17 cellular contexts compared by ENCODE assay signal in the genomic region with DNA sequence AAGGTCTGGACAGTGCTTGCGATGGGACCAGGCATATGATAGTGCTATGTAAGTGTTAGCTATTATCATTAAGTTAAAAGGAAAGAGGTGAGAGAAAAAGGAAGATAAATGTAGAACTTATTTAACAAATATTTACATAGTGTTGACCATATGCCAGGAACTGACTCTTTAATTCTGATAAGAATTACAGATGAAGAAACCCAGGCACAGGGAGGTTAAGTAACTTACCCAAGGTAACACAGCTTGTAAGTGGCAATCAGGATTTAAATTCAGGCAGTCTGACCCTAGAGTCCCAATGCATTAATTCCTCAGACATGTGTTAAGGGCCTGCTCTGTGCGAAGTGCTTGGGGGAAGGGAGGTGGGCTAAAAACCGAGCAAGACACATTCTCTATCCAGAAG. TPM values are rescaled to one million over a fixed set of nuclear protein-coding genes. Genes with fewer than 3 reads are reported as not detected.
A peak's percentile ranks its signal among the peaks of the same experiment; 100 is the strongest.
DNase-seq lines count a peak whose midpoint lies in the region; ATAC-seq and TF ChIP-seq lines count a peak whose summit lies in the region.
"Had no signal": no experiment of that assay in that cellular context is flagged by ENCODE, and none has a peak within 500 bp of the region (broad histone marks: within the 10 kb centered on the region; RNA-seq: fewer than 3 reads in every experiment).

No MANE protein-coding gene starts in this region.

- TF ChIP-seq EP300 in transverse colon (IDR thresholded peaks at IDR 0.05; ENCODE audit: low read depth) (no peak), suprapubic skin (IDR thresholded peaks at IDR 0.05) (no peak)

- no peak overlapping the region for H3K4me3 ChIP-seq in PC-3 (ENCODE audit: low read length)
- no peak overlapping the region for H3K4me3 ChIP-seq in colonic mucosa
- no peak overlapping the region for H3K4me3 ChIP-seq in transverse colon
- H3K4me3 ChIP-seq in coronary artery: no peak overlapping the region
- no peak overlapping the region for H3K4me3 ChIP-seq in A673 (ENCODE audit: low read depth, low read length, poor library complexity, severe bottlenecking)
- no peak overlapping the region for H3K4me3 ChIP-seq in suprapubic skin

- POLR2A ChIA-PET in PC-3 (lab: Charles Lee; ENCODE audit: unreplicated experiment): no interaction called here
- POLR2A ChIA-PET in A673 (lab: Charles Lee; ENCODE audit: low non-redundant PET): no interaction called here

- peaks cover 12% of the 10 kb centered on the region for H3F3A ChIP-seq in PC-3 (ENCODE audit: low read length, unreplicated experiment)

- H2AFZ ChIP-seq in PC-3 (ENCODE audit: low read length): peak overlapping the region; percentile 55; the same call in 1 of the 2 replicates

- intact Hi-C loops in PC-3 (cut with micrococcal nuclease) (no loop called here), colonic mucosa (cut with DNase I) (no loop called here), transverse colon (cut with DNase I; ENCODE audit: low total_unique reads) (no loop called here), A673 (cut with micrococcal nuclease; ENCODE audit: unreplicated experiment) (no loop called here)

- H3K27ac ChIP-seq in C4-2B (peak overlapping the region; percentile 84), PC-3 (ENCODE audit: low read length) (peak overlapping the region; percentile 91), colonic mucosa (peak overlapping the region; percentile 77), transverse colon (peak overlapping the region; percentile 60 to 79 (median 71)), coronary artery (no peak overlapping the region), A673 (ENCODE audit: low read depth, low read length, poor library complexity, severe bottlenecking) (no peak overlapping the region), suprapubic skin (no peak overlapping the region)

- peak; percentile 5; the same call in 1 of the 2 replicates for ATAC-seq in PC-3
- ATAC-seq: HCT116 had no signal

- H3K36me3 ChIP-seq in PC-3 (ENCODE audit: low read depth, low read length): 0 out of 2 replicates have a peak, but pooled peaks cover 2% of the 10 kb centered on the region
- H3K36me3 ChIP-seq in colonic mucosa: no peaks in the 10 kb centered on the region
- no peaks in the 10 kb centered on the region for H3K36me3 ChIP-seq in transverse colon
- no peaks in the 10 kb centered on the region for H3K36me3 ChIP-seq in A673 (ENCODE audit: insufficient read depth, low read length, poor library complexity, severe bottlenecking)
- no peaks in the 10 kb centered on the region for H3K36me3 ChIP-seq in suprapubic skin

- CTCF ChIA-PET in PC-3 (lab: Charles Lee): no interaction called here
- CTCF ChIA-PET in A673 (lab: Charles Lee): no interaction called here

- DNase-seq in PC-3 (no peak), colonic mucosa (no peak), transverse colon (no peak), coronary artery (ENCODE audit: low spot score) (no peak), A673 (ENCODE audit: low spot score) (no peak), suprapubic skin (ENCODE audit: low spot score in 2 of 2) (no peak)
- DNase-seq: 8988T; C1 segment of cervical spinal cord; CD4-positive, alpha-beta memory T cell; GF-D8; IMR-90; KG1 had no signal

- H3K79me2 ChIP-seq in PC-3 (ENCODE audit: low read length): no peaks in the 10 kb centered on the region

- TF ChIP-seq POLR2A in transverse colon (IDR thresholded peaks at IDR 0.05) (no peak), suprapubic skin (IDR thresholded peaks at IDR 0.05) (no peak)

- TF ChIP-seq CTCF in C4-2B (conservative IDR thresholded peaks at IDR 0.05) (no peak), PC-3 (conservative IDR thresholded peaks at IDR 0.05; ENCODE audit: low read depth, low read length) (no peak), colonic mucosa (IDR thresholded peaks at IDR 0.05) (no peak), transverse colon (IDR thresholded peaks at IDR 0.05) (no peak), coronary artery (IDR thresholded peaks at IDR 0.05) (no peak), A673 (conservative IDR thresholded peaks at IDR 0.05; ENCODE audit: low read depth, low read length) (no peak), suprapubic skin (IDR thresholded peaks at IDR 0.05) (no peak)

- H3K4me2 ChIP-seq in PC-3 (ENCODE audit: low read length): peak overlapping the region; percentile 58

- BruUV-seq in PC-3 (replicated peaks; lab: Mats Ljungman, UMichigan) (no TSS peak), A673 (replicated peaks; lab: Mats Ljungman, UMichigan) (no TSS peak)

- H3K4me1 ChIP-seq in PC-3 (ENCODE audit: insufficient read depth, low read length): peaks cover 27% of the 10 kb centered on the region
- H3K4me1 ChIP-seq in colonic mucosa: peaks cover 10% of the 10 kb centered on the region
- H3K4me1 ChIP-seq in transverse colon: peaks cover 0 to 33% (median 18%) of the 10 kb centered on the region in 4 donors
- H3K4me1 ChIP-seq in A673 (ENCODE audit: insufficient read depth, low read length, poor library complexity, severe bottlenecking): no peaks in the 10 kb centered on the region
- no peaks in the 10 kb centered on the region for H3K4me1 ChIP-seq in suprapubic skin

- H3K9me2 ChIP-seq in PC-3 (replicated peaks; ENCODE audit: low read length): no peaks in the 10 kb centered on the region

- no peaks in the 10 kb centered on the region for H3K27me3 ChIP-seq in PC-3 (ENCODE audit: low read length)
- H3K27me3 ChIP-seq in colonic mucosa: no peaks in the 10 kb centered on the region
- H3K27me3 ChIP-seq in transverse colon: no peaks in the 10 kb centered on the region
- H3K27me3 ChIP-seq in A673 (replicated peaks; ENCODE audit: insufficient read depth, low read depth, low read length, poor library complexity): no peaks in the 10 kb centered on the region
- H3K27me3 ChIP-seq in suprapubic skin: peaks cover 3% of the 10 kb centered on the region

- WGBS in transverse colon (ENCODE audit: low coverage in 1 of 2), 2 donors: 76 to 81% methylated on average over 3 of the region's 3 CpGs
- WGBS in suprapubic skin: 88% methylated on average over 3 of the region's 3 CpGs

- in situ Hi-C loops in transverse colon (cut with MboI; ENCODE audit: low pct_ligation_motif_present in 1 of 4, low pct_unique_long_range_greater_than_20kb in 1 of 4, low sequenced_read_pairs in 3 of 4): no loop called here

- H3K9ac ChIP-seq in PC-3 (ENCODE audit: low read length): peak overlapping the region; percentile 55
- H3K9ac ChIP-seq in colonic mucosa (ENCODE audit: low read depth in 2 of 2, low read length in 2 of 2): peak overlapping the region in 1 of 2 donors; percentile 23

- H4K20me1 ChIP-seq in PC-3 (ENCODE audit: low read length): no peaks in the 10 kb centered on the region

- 0 out of 2 replicates have a peak, but pooled peaks cover 7% of the 10 kb centered on the region for H3K9me3 ChIP-seq in PC-3 (ENCODE audit: low read length)
- H3K9me3 ChIP-seq in colonic mucosa: no peaks in the 10 kb centered on the region
- H3K9me3 ChIP-seq in transverse colon: no peaks in the 10 kb centered on the region
- H3K9me3 ChIP-seq in A673 (ENCODE audit: low read depth, low read length, poor library complexity, severe bottlenecking): no peaks in the 10 kb centered on the region
- no peaks in the 10 kb centered on the region for H3K9me3 ChIP-seq in suprapubic skin

RNA-seq across cellular contexts. Expression of a gene that starts 11.1 kb away (rescaled TPM):
- total RNA-seq in PC-3 (2014; rRNA removed): 1.5 TPM in 2 replicates
- total RNA-seq in colonic mucosa: 10 to 100 TPM; 44.2 to 48.2 TPM
- 10 to 100 TPM in 3 of 4 donors, under 1 TPM in 1; 0.75 to 17.1 (median 12.9) TPM for total RNA-seq in transverse colon
- total RNA-seq in A673 (2021): not detected in 2 replicates
- total RNA-seq in suprapubic skin: 1 to 10 TPM in 1 of 4 donors, under 1 TPM in 3; 0.36 to 1.3 (median 0.77) TPM
- total RNA-seq: B cell; CD4-positive, alpha-beta memory T cell; H4; IMR-90 had no signal

RNA-seq across cellular contexts. Expression of a gene that starts 23.5 kb away (rescaled TPM):
- total RNA-seq in PC-3 (2014; rRNA removed): 4.4 and 8.5 TPM in 2 replicates
- 10 to 100 TPM in 1 of 2 donors, 1 to 10 TPM in 1; 6.8 to 15.1 TPM for total RNA-seq in colonic mucosa
- 10 to 100 TPM in 2 of 4 donors, 1 to 10 TPM in 2; 3.4 to 18.0 (median 7.1) TPM for total RNA-seq in transverse colon
- total RNA-seq in A673 (2021): not detected in 2 replicates
- total RNA-seq in suprapubic skin: 10 to 100 TPM in 3 of 4 donors, 1 to 10 TPM in 1; 8.5 to 32.7 (median 18.2) TPM
- total RNA-seq: B cell; CD4-positive, alpha-beta memory T cell; IMR-90 had no signal

RNA-seq across cellular contexts. Expression of a gene that starts 34.8 kb away (rescaled TPM):
- total RNA-seq in PC-3 (2014; rRNA removed) (not detected in 2 replicates), colonic mucosa (not detected), transverse colon (not detected), A673 (2021) (not detected in 2 replicates), suprapubic skin (not detected)
- total RNA-seq: B cell; CD4-positive, alpha-beta memory T cell; H4; HT-29; IMR-90 had no signal

Comparison
In these comparisons a context has a peak if more than half of its experiments do, and no peak if none do; other contexts are left out.
1. H3K27ac ChIP-seq: peak in C4-2B (single experiment), PC-3 (single experiment), colonic mucosa (single experiment) and transverse colon (4 of 4); none in coronary artery (0 of 2), A673 (single experiment) and suprapubic skin (single experiment).